Comparison of ENCODE assay signal across 8 cellular contexts in the genomic region with DNA sequence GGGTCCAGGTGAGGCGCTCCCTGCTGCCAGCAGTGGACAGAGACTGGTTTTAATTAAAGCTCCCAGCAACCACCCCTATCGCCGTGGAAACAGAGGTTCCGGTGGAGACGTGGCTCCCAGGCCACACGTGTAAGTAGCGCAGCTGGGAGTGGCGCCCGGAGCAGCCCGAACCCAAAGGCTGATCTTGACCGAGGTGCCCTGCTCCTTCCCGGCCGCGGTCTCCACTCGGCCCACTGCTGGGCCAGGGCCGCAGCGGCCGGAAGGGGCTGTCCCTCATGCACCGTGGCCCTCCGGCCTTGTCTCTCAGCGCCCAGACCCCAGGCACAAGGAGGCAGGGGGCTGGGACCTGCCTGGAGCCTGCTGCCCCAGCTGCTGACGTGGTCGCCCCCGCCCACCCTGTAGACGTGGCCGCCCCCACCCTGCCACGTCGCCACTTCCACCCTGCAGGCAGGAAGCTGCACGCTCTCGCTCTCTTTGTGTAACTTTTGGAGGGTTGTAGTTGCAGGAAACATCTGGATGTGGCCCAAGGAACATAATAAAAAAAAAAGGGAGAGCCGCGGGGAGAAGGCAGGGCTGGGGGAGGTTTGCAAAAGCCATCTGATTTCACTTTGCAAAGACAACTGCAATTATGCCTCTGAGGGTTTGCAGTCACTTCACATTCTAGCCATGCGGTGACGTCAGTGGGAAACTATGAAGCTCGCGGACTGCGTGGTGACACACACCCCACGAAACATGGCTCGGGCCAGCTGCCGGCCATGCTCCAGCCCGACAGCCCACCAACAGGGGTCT.
DNase-seq lines count a peak whose midpoint lies in the region; ATAC-seq, FAIRE-seq and TF ChIP-seq lines count a peak whose summit lies in the region.

No MANE protein-coding gene starts in this region.

- peak; percentile 69 for FAIRE-seq in H54 (lab: Jason Lieb, UNC)
- FAIRE-seq in astrocyte (lab: Jason Lieb, UNC), result peak; percentile 93

- H3K4me2 ChIP-seq in astrocyte (ENCODE audit: low read length) (peak overlapping the region; percentile 50), hepatocyte (peak overlapping the region; percentile 42)

- peak overlapping the region; percentile 89 for H3K27ac Mint-ChIP-seq in T-helper 2 cell treated with Interferon-gamma antibody and Interleukin-4, amounts not matched to agents 5 μg/mL and 100 μg/mL, for 36 hours
- H3K27ac Mint-ChIP-seq in astrocyte (ENCODE audit: unreplicated experiment), result peak overlapping the region; percentile 91

- peaks cover 47% of the 10 kb centered on the region for H3K4me1 ChIP-seq in astrocyte (ENCODE audit: insufficient read depth, low read length)
- H3K4me1 ChIP-seq in hepatocyte (ENCODE audit: insufficient read depth), result peaks cover 30% of the 10 kb centered on the region

- H3K79me2 ChIP-seq in astrocyte (ENCODE audit: insufficient read depth, low read length) (no peaks in the 10 kb centered on the region), hepatocyte (no peaks in the 10 kb centered on the region)

- H3K9me3 ChIP-seq in astrocyte (ENCODE audit: insufficient read depth, low read depth, low read length) (peaks cover under 1% of the 10 kb centered on the region), hepatocyte (ENCODE audit: low read depth) (no peaks in the 10 kb centered on the region)

- H4K20me1 ChIP-seq in astrocyte (ENCODE audit: insufficient read depth, low read length) (no peaks in the 10 kb centered on the region), hepatocyte (ENCODE audit: insufficient read depth, poor library complexity, severe bottlenecking) (no peaks in the 10 kb centered on the region)

- H3K9ac ChIP-seq in astrocyte (ENCODE audit: low read length), result peak overlapping the region; percentile 91

- no peaks in the 10 kb centered on the region for H3K36me3 Mint-ChIP-seq in T-helper 2 cell treated with Interferon-gamma antibody and Interleukin-4, amounts not matched to agents 5 μg/mL and 100 μg/mL, for 36 hours (ENCODE audit: low read depth)
- H3K36me3 Mint-ChIP-seq in astrocyte (ENCODE audit: low read depth, unreplicated experiment), result no peaks in the 10 kb centered on the region

- peak overlapping the region; percentile 68 for H3K4me3 Mint-ChIP-seq in T-helper 2 cell treated with Interferon-gamma antibody and Interleukin-4, amounts not matched to agents 5 μg/mL and 100 μg/mL, for 36 hours
- H3K4me3 Mint-ChIP-seq in astrocyte (ENCODE audit: unreplicated experiment), result no peak overlapping the region

- H2AFZ ChIP-seq in astrocyte (ENCODE audit: low read depth, low read length), result peak overlapping the region; percentile 50
- H2AFZ ChIP-seq in hepatocyte, result no peak overlapping the region

- H3K27me3 ChIP-seq in astrocyte (ENCODE audit: insufficient read depth, low read length), result no peaks in the 10 kb centered on the region
- H3K27me3 ChIP-seq in hepatocyte, result no peaks in the 10 kb centered on the region

- H3K36me3 ChIP-seq in astrocyte (ENCODE audit: insufficient read depth, low read length) (no peaks in the 10 kb centered on the region), hepatocyte (replicated peaks; ENCODE audit: insufficient read depth, low read depth) (no peaks in the 10 kb centered on the region)

- H3K4me1 Mint-ChIP-seq in T-helper 2 cell treated with Interferon-gamma antibody and Interleukin-4, amounts not matched to agents 5 μg/mL and 100 μg/mL, for 36 hours (ENCODE audit: low read depth), result peaks cover 7% of the 10 kb centered on the region
- H3K4me1 Mint-ChIP-seq in astrocyte (ENCODE audit: low read depth, unreplicated experiment), result peaks cover 21% of the 10 kb centered on the region

- no peaks in the 10 kb centered on the region for H3K9me3 Mint-ChIP-seq in T-helper 2 cell treated with Interferon-gamma antibody and Interleukin-4, amounts not matched to agents 5 μg/mL and 100 μg/mL, for 36 hours
- H3K9me3 Mint-ChIP-seq in astrocyte (ENCODE audit: unreplicated experiment), result peaks cover 2% of the 10 kb centered on the region

- no peak for ATAC-seq in HG03457 (IDR thresholded peaks at IDR 0.05; ENCODE audit: unreplicated experiment)
- ATAC-seq in HG03460 (IDR thresholded peaks at IDR 0.05; ENCODE audit: unreplicated experiment), result no peak

- DNase-seq in H54 (ENCODE audit: insufficient read length, low spot score) (peak; percentile 96), astrocyte (ENCODE audit: low read depth) (peak; percentile 98), hepatocyte (ENCODE audit: low spot score) (peak; percentile 91), NCI-H774 (lab: John Stamatoyannopoulos, UW) (no peak)
- peak; percentile 67 for DNase-seq in T-helper 2 cell treated with Interferon-gamma antibody and Interleukin-4, amounts not matched to agents 5 μg/mL and 100 μg/mL, for 36 hours (ENCODE audit: low spot score)
- DNase-seq in stimulated activated CD4-positive, alpha-beta T cell treated with anti-CD3 and anti-CD28 coated beads, Interleukin-12 subunit alpha, Interleukin-12 subunit beta, amount 100 ng/mL, for 24 hours (ENCODE audit: low read depth in 2 of 2), result peak; percentile 50 to 51

- no peaks in the 10 kb centered on the region for H3K27me3 Mint-ChIP-seq in T-helper 2 cell treated with Interferon-gamma antibody and Interleukin-4, amounts not matched to agents 5 μg/mL and 100 μg/mL, for 36 hours (ENCODE audit: low read depth)
- no peaks in the 10 kb centered on the region for H3K27me3 Mint-ChIP-seq in astrocyte (ENCODE audit: low read depth, unreplicated experiment)

- H3K27ac ChIP-seq in astrocyte (ENCODE audit: low read depth, low read length), result peak overlapping the region; percentile 97
- H3K27ac ChIP-seq in hepatocyte, result peak overlapping the region; percentile 98

- TF ChIP-seq CTCF in astrocyte (IDR thresholded peaks at IDR 0.05; ENCODE audit: insufficient read depth, low read depth, low read length), result no peak
- TF ChIP-seq CTCF in hepatocyte (IDR thresholded peaks at IDR 0.05; ENCODE audit: poor library complexity), result no peak

- 40% methylated on average over 34 of the region's 41 CpGs for WGBS in hepatocyte (ENCODE audit: low lambda C conversion rate, missing lambda C conversion rate)

- peak; percentile 50; the same call in 1 of the 2 replicates for TF ChIP-seq POLR2A in H54 (IDR thresholded peaks at IDR 0.05; ENCODE audit: low read depth, low read length)

- no peaks in the 10 kb centered on the region for H3K9me2 ChIP-seq in hepatocyte (replicated peaks; ENCODE audit: insufficient read depth)

- H3K4me3 ChIP-seq in astrocyte (ENCODE audit: insufficient read depth, low read depth, low read length) (no peak overlapping the region), hepatocyte (no peak overlapping the region)
